Comparison of ENCODE assay signal across 7 cellular contexts in genomic region chr1:188660573-188660972, GRCh38.
"Had no signal": no experiment of that assay in that cellular context is flagged by ENCODE, and none has a peak within 500 bp of the region (broad histone marks: within the 10 kb centered on the region; RNA-seq: fewer than 3 reads in every experiment).

No MANE protein-coding gene starts in this region.

- ATAC-seq: GM23338, HepG2 had no signal

- H3K4me1 Mint-ChIP-seq: IgD-negative memory B cell had no signal

- H3K4me3 ChIP-seq: GM23338 had no signal

- H3K27me3 Mint-ChIP-seq: IgD-negative memory B cell had no signal

- H3K27ac Mint-ChIP-seq: GM23338, H9, HFFc6, IgD-negative memory B cell had no signal

- H3K4me2 ChIP-seq: GM23338 had no signal

- H2AFZ ChIP-seq: GM23338 had no signal

- DNase-seq: H9, HCEC 1CT, HFFc6 had no signal

- H3K4me3 Mint-ChIP-seq: GM23338, H9, HFFc6, IgD-negative memory B cell had no signal

- H3K27ac ChIP-seq: HL-60 had no signal

- H3K36me3 Mint-ChIP-seq: IgD-negative memory B cell had no signal
